ENCODE assay signal across 21 cellular contexts in the genomic region with DNA sequence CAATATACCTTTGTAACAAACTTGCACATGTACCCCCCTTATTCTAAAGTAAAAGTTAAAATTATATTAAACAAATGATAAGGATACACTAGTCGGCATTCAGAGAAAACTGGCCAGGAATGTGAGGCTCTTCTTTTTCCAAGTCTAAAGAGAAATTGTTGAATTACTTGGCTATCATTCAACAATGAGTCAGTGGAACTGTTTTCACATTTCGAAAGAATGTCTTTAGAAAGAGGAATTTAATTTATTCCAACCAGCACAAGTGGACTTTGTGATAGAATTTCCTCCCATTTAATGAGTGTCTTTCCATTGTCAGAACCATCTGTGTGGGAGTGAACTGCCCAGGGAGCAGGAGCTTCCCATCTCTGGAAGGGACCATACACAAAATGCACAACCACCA.
DNase-seq lines count a peak whose midpoint lies in the region; ATAC-seq and TF ChIP-seq lines count a peak whose summit lies in the region.
"Had no signal": no experiment of that assay in that cellular context is flagged by ENCODE, and none has a peak within 500 bp of the region (broad histone marks: within the 10 kb centered on the region; RNA-seq: fewer than 3 reads in every experiment).

No MANE protein-coding gene starts in this region.

- H3K4me3 ChIP-seq in skeletal muscle cell (ENCODE audit: low read depth, low read length) (no peak overlapping the region), coronary artery (no peak overlapping the region)
- H3K4me3 ChIP-seq: esophagus muscularis mucosa had no signal

- DNase-seq in ELR (ENCODE audit: low read depth) (peak; percentile 50), amniotic epithelial cell (ENCODE audit: low read depth) (peak; percentile 75), foreskin melanocyte (peak; percentile 92), skeletal muscle cell (ENCODE audit: low read depth) (peak; percentile 56), coronary artery (ENCODE audit: low spot score) (no peak), NCI-H187 (lab: John Stamatoyannopoulos, UW) (no peak)
- no peak for DNase-seq in activated T-cell treated with anti-CD3 and anti-CD28 coated beads, Interleukin-2, amount 50 U/mL, for 4 hours
- DNase-seq: activated CD4-positive, alpha-beta T cell treated with anti-CD3 and anti-CD28 coated beads for 1 hour; Calu3; central memory CD4-positive, alpha-beta T cell; KBM-7; left cardiac atrium; NCI-H1930; stimulated activated CD4-positive, alpha-beta T cell treated with anti-CD3 and anti-CD28 coated beads, Interleukin-1b, Interleukin-23, amount 100 ng/mL, for 48 hours; stimulated activated naive B cell treated with anti-CD40 and anti-IgM and Interleukin-4, amounts not matched to agents 10 μg/mL and 1 μg/mL and 100 μg/mL, for 72 hours; T-cell had no signal

- H3K4me3 Mint-ChIP-seq in activated T-cell treated with anti-CD3 and anti-CD28 coated beads, Interleukin-2, amount 50 U/mL, for 4 hours: no peak overlapping the region
- H3K4me3 Mint-ChIP-seq: activated T-helper 1 cell treated with anti-CD3 and anti-CD28 coated beads, Interleukin-12 subunit alpha, Interleukin-12 subunit beta, Interleukin-2, Interleukin-4 antibody, amounts not matched to agents 30 ng/mL and 10 ng/mL and 1 ng/mL, durations not matched to agents 14 hours and 24 hours and 36 hours; stimulated activated naive B cell treated with anti-CD40 and anti-IgM and Interleukin-4, amounts not matched to agents 10 μg/mL and 1 μg/mL and 100 μg/mL, for 72 hours; T-cell had no signal

- TF ChIP-seq CTCF in coronary artery (IDR thresholded peaks at IDR 0.05): no peak

- H3K36me3 Mint-ChIP-seq in activated T-cell treated with anti-CD3 and anti-CD28 coated beads, Interleukin-2, amount 50 U/mL, for 4 hours (ENCODE audit: insufficient read depth): no peaks in the 10 kb centered on the region
- H3K36me3 Mint-ChIP-seq: stimulated activated naive B cell treated with anti-CD40 and anti-IgM and Interleukin-4, amounts not matched to agents 10 μg/mL and 1 μg/mL and 100 μg/mL, for 72 hours; T-cell had no signal

- no peaks in the 10 kb centered on the region for H3K9me3 Mint-ChIP-seq in activated T-cell treated with anti-CD3 and anti-CD28 coated beads, Interleukin-2, amount 50 U/mL, for 4 hours

- peaks cover 3% of the 10 kb centered on the region for H3K27me3 Mint-ChIP-seq in activated T-cell treated with anti-CD3 and anti-CD28 coated beads, Interleukin-2, amount 50 U/mL, for 4 hours (ENCODE audit: low read depth)

- no peak for ATAC-seq in activated T-cell treated with anti-CD3 and anti-CD28 coated beads, Interleukin-2, amount 50 U/mL, for 4 hours
- ATAC-seq in HG02588 (IDR thresholded peaks at IDR 0.05; ENCODE audit: unreplicated experiment): no peak
- ATAC-seq: HCT116; stimulated activated naive B cell treated with anti-CD40 and anti-IgM and Interleukin-4, amounts not matched to agents 10 μg/mL and 1 μg/mL and 100 μg/mL, for 72 hours; T-cell had no signal

- no peak overlapping the region for H3K27ac ChIP-seq in coronary artery
- H3K27ac ChIP-seq: esophagus muscularis mucosa, neutrophil had no signal

- H3K4me1 Mint-ChIP-seq in activated T-cell treated with anti-CD3 and anti-CD28 coated beads, Interleukin-2, amount 50 U/mL, for 4 hours (ENCODE audit: low read depth): no peaks in the 10 kb centered on the region
- H3K4me1 Mint-ChIP-seq: stimulated activated naive B cell treated with anti-CD40 and anti-IgM and Interleukin-4, amounts not matched to agents 10 μg/mL and 1 μg/mL and 100 μg/mL, for 72 hours; T-cell had no signal

Comparison
In these comparisons a context has a peak if more than half of its experiments do, and no peak if none do; other contexts are left out.
1. DNase-seq: peak in ELR (single experiment), amniotic epithelial cell (single experiment), foreskin melanocyte (single experiment) and skeletal muscle cell (single experiment); none in activated T-cell treated with anti-CD3 and anti-CD28 coated beads, Interleukin-2, amount 50 U/mL, for 4 hours (single experiment), coronary artery (single experiment) and NCI-H187 (0 of 2).